ENCODE assay signal across 31 cellular contexts in the genomic region with DNA sequence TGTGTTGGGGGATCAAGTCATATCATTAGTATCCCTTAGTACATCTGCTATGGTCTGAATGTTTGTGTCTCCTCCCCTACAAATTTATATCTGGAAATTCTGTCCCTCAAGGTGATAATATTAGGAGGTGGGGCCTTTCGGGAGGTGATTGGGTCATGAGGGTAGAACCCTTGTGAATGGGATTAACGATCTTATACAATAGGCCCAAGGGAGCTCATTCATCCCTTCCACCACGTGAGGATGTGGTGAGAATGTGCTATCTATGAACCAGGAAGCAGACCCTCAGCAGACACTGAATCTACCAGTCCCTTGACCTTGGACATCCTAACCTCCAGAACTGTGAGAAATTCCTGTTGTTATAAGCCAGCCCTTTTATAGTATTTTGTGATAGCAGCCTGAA.
DNase-seq lines count a peak whose midpoint lies in the region; ATAC-seq, FAIRE-seq and TF ChIP-seq lines count a peak whose summit lies in the region.
"Had no signal": no experiment of that assay in that cellular context is flagged by ENCODE, and none has a peak within 500 bp of the region (broad histone marks: within the 10 kb centered on the region; RNA-seq: fewer than 3 reads in every experiment).

No MANE protein-coding gene starts in this region.

- no peak overlapping the region for H2AFZ ChIP-seq in Karpas-422 (ENCODE audit: low read length)
- no peak overlapping the region for H2AFZ ChIP-seq in keratinocyte (ENCODE audit: control insufficient read depth, low read length)

- H3K27ac ChIP-seq in Karpas-422 (ENCODE audit: low read length) (peak overlapping the region; percentile 95), keratinocyte (ENCODE audit: control insufficient read depth, insufficient read depth, low read length) (no peak overlapping the region)
- H3K27ac ChIP-seq: 22Rv1; A549; BLaER1; BLaER1 treated with 17β-estradiol and CSF1 and Interleukin-3, amounts not matched to agents 10 nM and 100 nM; C4-2B had no signal

- H3K36me3 ChIP-seq in Karpas-422 (ENCODE audit: insufficient read depth, low read length) (peaks cover 8% of the 10 kb centered on the region; the same call in 1 of the 2 replicates), keratinocyte (ENCODE audit: control insufficient read depth in 2 of 2, extremely low read depth in 1 of 2, insufficient read depth in 2 of 2, low read length in 2 of 2) (no peaks in the 10 kb centered on the region)
- H3K36me3 ChIP-seq: BE2C; BLaER1; BLaER1 treated with 17β-estradiol and CSF1 and Interleukin-3, amounts not matched to agents 10 nM and 100 nM had no signal

- TF ChIP-seq CTCF in keratinocyte (optimal IDR thresholded peaks at IDR 0.05 in 1 of 3, IDR thresholded peaks at IDR 0.05 in 1 of 3, conservative IDR thresholded peaks at IDR 0.05 in 1 of 3; ENCODE audit: extremely low read depth in 1 of 3, insufficient read depth in 2 of 3, low read length in 3 of 3), result no peak

- no peaks in the 10 kb centered on the region for H3K9me2 ChIP-seq in Karpas-422 (replicated peaks; ENCODE audit: insufficient read depth, low read length)

- no peak for ATAC-seq in GM19467 (IDR thresholded peaks at IDR 0.05; ENCODE audit: unreplicated experiment)
- ATAC-seq: A549; CD8-positive, alpha-beta T cell had no signal

- peak; percentile 36 for FAIRE-seq in keratinocyte (lab: Jason Lieb, UNC)
- FAIRE-seq: A204.1, A549 had no signal

- H3K9me3 ChIP-seq in Karpas-422 (ENCODE audit: low read length), result no peaks in the 10 kb centered on the region
- H3K9me3 ChIP-seq in keratinocyte (ENCODE audit: control insufficient read depth, low read depth, low read length), result no peaks in the 10 kb centered on the region
- H3K9me3 ChIP-seq: A549; BE2C; BLaER1; BLaER1 treated with 17β-estradiol and CSF1 and Interleukin-3, amounts not matched to agents 10 nM and 100 nM; Caco-2 had no signal

- H3K79me2 ChIP-seq in Karpas-422 (ENCODE audit: low read length) (peaks cover 61% of the 10 kb centered on the region), keratinocyte (ENCODE audit: control insufficient read depth, insufficient read depth, low read length) (no peaks in the 10 kb centered on the region)

- H3K9ac ChIP-seq in Karpas-422 (ENCODE audit: low read length) (peak overlapping the region; percentile 74), keratinocyte (ENCODE audit: control insufficient read depth, extremely low read depth, insufficient read depth, low read length) (no peak overlapping the region)
- H3K9ac ChIP-seq: BLaER1; BLaER1 treated with 17β-estradiol and CSF1 and Interleukin-3, amounts not matched to agents 10 nM and 100 nM had no signal

- H3K4me1 ChIP-seq in Karpas-422 (ENCODE audit: low read length) (peaks cover 100% of the 10 kb centered on the region), keratinocyte (ENCODE audit: control insufficient read depth, extremely low read depth, insufficient read depth, low read length) (peaks cover 35% of the 10 kb centered on the region)
- H3K4me1 ChIP-seq: BE2C, Caco-2 had no signal

- H3K4me2 ChIP-seq in Karpas-422 (ENCODE audit: low read depth, low read length, poor library complexity, severe bottlenecking) (peak overlapping the region; percentile 81), keratinocyte (ENCODE audit: control insufficient read depth, extremely low read depth, insufficient read depth, low read depth, low read length) (no peak overlapping the region)
- H3K4me2 ChIP-seq: A549; BLaER1; BLaER1 treated with 17β-estradiol and CSF1 and Interleukin-3, amounts not matched to agents 10 nM and 100 nM had no signal

- no peaks in the 10 kb centered on the region for H3K9me1 ChIP-seq in keratinocyte (ENCODE audit: control insufficient read depth, extremely low read depth, insufficient read depth, low read length)

- H3K27me3 ChIP-seq in Karpas-422 (ENCODE audit: low read length) (no peaks in the 10 kb centered on the region), keratinocyte (ENCODE audit: control insufficient read depth, extremely low read depth, insufficient read depth, low read length) (no peaks in the 10 kb centered on the region)
- H3K27me3 ChIP-seq: BE2C; BLaER1; BLaER1 treated with 17β-estradiol and CSF1 and Interleukin-3, amounts not matched to agents 10 nM and 100 nM had no signal

- H3K4me3 ChIP-seq in Karpas-422 (ENCODE audit: low read length), result peak overlapping the region; percentile 67
- no peak overlapping the region for H3K4me3 ChIP-seq in keratinocyte (ENCODE audit: control insufficient read depth in 2 of 3, extremely low read depth in 1 of 3, insufficient read depth in 2 of 3, low read depth in 1 of 3, low read length in 3 of 3)
- H3K4me3 ChIP-seq: A549; BLaER1; BLaER1 treated with 17β-estradiol and CSF1 and Interleukin-3, amounts not matched to agents 10 nM and 100 nM had no signal

- peak; percentile 91 for DNase-seq in Karpas-422
- peak; percentile 41 for DNase-seq in NCI-H69 (lab: John Stamatoyannopoulos, UW)
- DNase-seq in keratinocyte (ENCODE audit: low read depth, low spot score), result no peak
- no peak for DNase-seq in HT-29 (ENCODE audit: low spot score)
- DNase-seq in SW480 (ENCODE audit: low spot score), result no peak
- DNase-seq: 8988T; ACHN; AML-193; BE2C; C1 segment of cervical spinal cord; Caco-2; Calu3; CD4-positive, alpha-beta memory T cell; CD4-positive, alpha-beta T cell; CD4-positive, CD25-positive, alpha-beta regulatory T cell; CD8-positive, alpha-beta memory T cell; CD8-positive, alpha-beta T cell; COR-L47; DMS 273 treated with DMSO at 0.1 percent for 48 hours; DMS153; DMS53; DMS79; DND-41; EL had no signal

- dilution Hi-C loops in keratinocyte (cut with MboI; ENCODE audit: extremely low pct_ligation_motif_present, low sequenced_read_pairs), result no loop called here

- H4K20me1 ChIP-seq in Karpas-422 (ENCODE audit: insufficient read depth, low read depth, low read length) (no peaks in the 10 kb centered on the region), keratinocyte (ENCODE audit: control insufficient read depth, extremely low read depth, insufficient read depth, low read length) (no peaks in the 10 kb centered on the region)
- H4K20me1 ChIP-seq: BLaER1; BLaER1 treated with 17β-estradiol and CSF1 and Interleukin-3, amounts not matched to agents 10 nM and 100 nM had no signal

Comparison
In these comparisons a context has a peak if more than half of its experiments do, and no peak if none do; other contexts are left out.
1. DNase-seq: peak in Karpas-422 (single experiment) and NCI-H69 (single experiment); none in keratinocyte (single experiment), HT-29 (single experiment) and SW480 (single experiment).